Comparison of ENCODE assay signal across 1 cellular context in the genomic region with DNA sequence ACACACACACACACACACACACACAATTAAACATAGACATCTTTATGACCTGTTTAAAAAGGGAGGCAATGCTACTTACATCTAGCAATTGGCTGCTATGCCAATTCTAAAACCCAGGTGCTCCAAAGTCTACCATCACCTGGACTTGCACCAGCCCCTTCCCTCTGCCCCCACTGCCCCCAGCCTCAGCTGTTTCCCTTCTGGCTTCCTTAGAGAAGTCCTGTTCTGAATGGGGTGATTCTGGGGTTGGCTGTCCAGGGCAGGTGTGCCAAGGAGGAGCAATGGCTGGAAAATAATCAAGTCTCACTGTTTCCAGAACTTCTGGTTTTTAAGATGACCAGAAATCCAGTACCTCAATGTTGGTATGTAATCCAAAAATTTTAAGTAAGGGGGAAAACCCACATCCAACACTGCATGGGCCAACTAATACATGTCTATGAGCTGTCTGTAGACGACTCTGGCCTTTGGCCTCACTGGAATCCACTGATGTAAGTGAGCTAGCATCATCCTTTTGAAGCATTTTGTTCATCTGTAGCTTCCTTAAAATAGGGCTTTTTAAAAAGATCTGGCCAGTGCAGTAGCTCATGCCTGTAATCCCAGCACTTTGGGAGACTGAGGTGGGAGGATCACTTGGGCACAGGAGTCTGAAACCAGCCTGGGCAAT.
TF ChIP-seq lines count a peak whose summit lies in the region.

No MANE protein-coding gene starts in this region.

TF ChIP-seq in HepG2, 621 proteins besides CTCF, POLR2A, EP300 and RAD21:
- TF ChIP-seq, protein P1, sequence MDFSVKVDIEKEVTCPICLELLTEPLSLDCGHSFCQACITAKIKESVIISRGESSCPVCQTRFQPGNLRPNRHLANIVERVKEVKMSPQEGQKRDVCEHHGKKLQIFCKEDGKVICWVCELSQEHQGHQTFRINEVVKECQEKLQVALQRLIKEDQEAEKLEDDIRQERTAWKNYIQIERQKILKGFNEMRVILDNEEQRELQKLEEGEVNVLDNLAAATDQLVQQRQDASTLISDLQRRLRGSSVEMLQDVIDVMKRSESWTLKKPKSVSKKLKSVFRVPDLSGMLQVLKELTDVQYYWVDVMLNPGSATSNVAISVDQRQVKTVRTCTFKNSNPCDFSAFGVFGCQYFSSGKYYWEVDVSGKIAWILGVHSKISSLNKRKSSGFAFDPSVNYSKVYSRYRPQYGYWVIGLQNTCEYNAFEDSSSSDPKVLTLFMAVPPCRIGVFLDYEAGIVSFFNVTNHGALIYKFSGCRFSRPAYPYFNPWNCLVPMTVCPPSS (IDR thresholded peaks at IDR 0.05), result no peak
- TF ChIP-seq, protein P2, sequence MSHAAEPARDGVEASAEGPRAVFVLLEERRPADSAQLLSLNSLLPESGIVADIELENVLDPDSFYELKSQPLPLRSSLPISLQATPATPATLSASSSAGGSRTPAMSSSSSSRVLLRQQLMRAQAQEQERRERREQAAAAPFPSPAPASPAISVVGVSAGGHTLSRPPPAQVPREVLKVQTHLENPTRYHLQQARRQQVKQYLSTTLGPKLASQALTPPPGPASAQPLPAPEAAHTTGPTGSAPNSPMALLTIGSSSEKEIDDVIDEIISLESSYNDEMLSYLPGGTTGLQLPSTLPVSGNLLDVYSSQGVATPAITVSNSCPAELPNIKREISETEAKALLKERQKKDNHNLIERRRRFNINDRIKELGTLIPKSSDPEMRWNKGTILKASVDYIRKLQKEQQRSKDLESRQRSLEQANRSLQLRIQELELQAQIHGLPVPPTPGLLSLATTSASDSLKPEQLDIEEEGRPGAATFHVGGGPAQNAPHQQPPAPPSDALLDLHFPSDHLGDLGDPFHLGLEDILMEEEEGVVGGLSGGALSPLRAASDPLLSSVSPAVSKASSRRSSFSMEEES (CRISPR knock-in tag; IDR thresholded peaks at IDR 0.05), result no peak
- TF ChIP-seq ELF4 (CRISPR knock-in tag; IDR thresholded peaks at IDR 0.05; ENCODE audit: borderline replicate concordance), result no peak
- TF ChIP-seq POLR2G (IDR thresholded peaks at IDR 0.05; ENCODE audit: low read depth, low read length), result no peak
- TF ChIP-seq ATM (IDR thresholded peaks at IDR 0.05; ENCODE audit: borderline replicate concordance), result no peak
- TF ChIP-seq, protein P3, sequence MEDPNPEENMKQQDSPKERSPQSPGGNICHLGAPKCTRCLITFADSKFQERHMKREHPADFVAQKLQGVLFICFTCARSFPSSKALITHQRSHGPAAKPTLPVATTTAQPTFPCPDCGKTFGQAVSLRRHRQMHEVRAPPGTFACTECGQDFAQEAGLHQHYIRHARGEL (CRISPR knock-in tag; IDR thresholded peaks at IDR 0.05), result no peak
- no peak for TF ChIP-seq ZNF660 (CRISPR knock-in tag; IDR thresholded peaks at IDR 0.05; ENCODE audit: borderline replicate concordance, low read depth)
- TF ChIP-seq, protein P4, sequence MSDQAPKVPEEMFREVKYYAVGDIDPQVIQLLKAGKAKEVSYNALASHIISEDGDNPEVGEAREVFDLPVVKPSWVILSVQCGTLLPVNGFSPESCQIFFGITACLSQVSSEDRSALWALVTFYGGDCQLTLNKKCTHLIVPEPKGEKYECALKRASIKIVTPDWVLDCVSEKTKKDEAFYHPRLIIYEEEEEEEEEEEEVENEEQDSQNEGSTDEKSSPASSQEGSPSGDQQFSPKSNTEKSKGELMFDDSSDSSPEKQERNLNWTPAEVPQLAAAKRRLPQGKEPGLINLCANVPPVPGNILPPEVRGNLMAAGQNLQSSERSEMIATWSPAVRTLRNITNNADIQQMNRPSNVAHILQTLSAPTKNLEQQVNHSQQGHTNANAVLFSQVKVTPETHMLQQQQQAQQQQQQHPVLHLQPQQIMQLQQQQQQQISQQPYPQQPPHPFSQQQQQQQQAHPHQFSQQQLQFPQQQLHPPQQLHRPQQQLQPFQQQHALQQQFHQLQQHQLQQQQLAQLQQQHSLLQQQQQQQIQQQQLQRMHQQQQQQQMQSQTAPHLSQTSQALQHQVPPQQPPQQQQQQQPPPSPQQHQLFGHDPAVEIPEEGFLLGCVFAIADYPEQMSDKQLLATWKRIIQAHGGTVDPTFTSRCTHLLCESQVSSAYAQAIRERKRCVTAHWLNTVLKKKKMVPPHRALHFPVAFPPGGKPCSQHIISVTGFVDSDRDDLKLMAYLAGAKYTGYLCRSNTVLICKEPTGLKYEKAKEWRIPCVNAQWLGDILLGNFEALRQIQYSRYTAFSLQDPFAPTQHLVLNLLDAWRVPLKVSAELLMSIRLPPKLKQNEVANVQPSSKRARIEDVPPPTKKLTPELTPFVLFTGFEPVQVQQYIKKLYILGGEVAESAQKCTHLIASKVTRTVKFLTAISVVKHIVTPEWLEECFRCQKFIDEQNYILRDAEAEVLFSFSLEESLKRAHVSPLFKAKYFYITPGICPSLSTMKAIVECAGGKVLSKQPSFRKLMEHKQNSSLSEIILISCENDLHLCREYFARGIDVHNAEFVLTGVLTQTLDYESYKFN (CRISPR knock-in tag; conservative IDR thresholded peaks at IDR 0.05), result no peak
- TF ChIP-seq ZNF143 (CRISPR knock-in tag; IDR thresholded peaks at IDR 0.05), result no peak
- TF ChIP-seq, protein P5, sequence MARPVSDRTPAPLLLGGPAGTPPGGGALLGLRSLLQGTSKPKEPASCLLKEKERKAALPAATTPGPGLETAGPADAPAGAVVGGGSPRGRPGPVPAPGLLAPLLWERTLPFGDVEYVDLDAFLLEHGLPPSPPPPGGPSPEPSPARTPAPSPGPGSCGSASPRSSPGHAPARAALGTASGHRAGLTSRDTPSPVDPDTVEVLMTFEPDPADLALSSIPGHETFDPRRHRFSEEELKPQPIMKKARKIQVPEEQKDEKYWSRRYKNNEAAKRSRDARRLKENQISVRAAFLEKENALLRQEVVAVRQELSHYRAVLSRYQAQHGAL (CRISPR knock-in tag; IDR thresholded peaks at IDR 0.05; ENCODE audit: not compliant biosample characterization), result no peak
- TF ChIP-seq, protein P6, sequence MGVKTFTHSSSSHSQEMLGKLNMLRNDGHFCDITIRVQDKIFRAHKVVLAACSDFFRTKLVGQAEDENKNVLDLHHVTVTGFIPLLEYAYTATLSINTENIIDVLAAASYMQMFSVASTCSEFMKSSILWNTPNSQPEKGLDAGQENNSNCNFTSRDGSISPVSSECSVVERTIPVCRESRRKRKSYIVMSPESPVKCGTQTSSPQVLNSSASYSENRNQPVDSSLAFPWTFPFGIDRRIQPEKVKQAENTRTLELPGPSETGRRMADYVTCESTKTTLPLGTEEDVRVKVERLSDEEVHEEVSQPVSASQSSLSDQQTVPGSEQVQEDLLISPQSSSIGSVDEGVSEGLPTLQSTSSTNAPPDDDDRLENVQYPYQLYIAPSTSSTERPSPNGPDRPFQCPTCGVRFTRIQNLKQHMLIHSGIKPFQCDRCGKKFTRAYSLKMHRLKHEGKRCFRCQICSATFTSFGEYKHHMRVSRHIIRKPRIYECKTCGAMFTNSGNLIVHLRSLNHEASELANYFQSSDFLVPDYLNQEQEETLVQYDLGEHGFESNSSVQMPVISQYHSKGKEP (CRISPR knock-in tag; IDR thresholded peaks at IDR 0.05), result no peak
- no peak for TF ChIP-seq BRD4 (CRISPR knock-in tag; IDR thresholded peaks at IDR 0.05)
- no peak for TF ChIP-seq SALL2 (CRISPR knock-in tag; IDR thresholded peaks at IDR 0.05)
TF ChIP-seq in HepG2: peak in this region for 0.
